ENCODE assay signal across 27 cellular contexts in the genomic region with DNA sequence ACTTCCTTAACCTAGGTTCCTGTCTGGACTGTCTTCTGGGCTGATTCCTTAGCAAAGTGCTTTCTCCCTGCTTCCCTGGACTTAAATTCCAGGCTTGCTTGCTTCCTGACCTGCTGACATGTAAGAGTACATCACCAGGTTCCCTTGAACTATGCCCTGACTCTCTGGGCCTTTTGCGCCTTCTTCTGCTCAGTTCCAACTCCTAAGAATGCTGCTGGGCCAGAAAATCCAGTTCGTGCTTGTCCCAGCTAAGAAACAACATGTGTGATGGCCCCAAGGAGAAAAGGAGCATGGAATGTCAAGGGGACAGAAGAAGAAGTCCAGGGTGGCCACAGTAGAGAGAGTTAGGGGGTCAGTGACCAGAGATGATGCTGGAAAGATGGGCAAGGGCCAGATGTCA.
"Had no signal": no experiment of that assay in that cellular context is flagged by ENCODE, and none has a peak within 500 bp of the region (broad histone marks: within the 10 kb centered on the region; RNA-seq: fewer than 3 reads in every experiment).

No MANE protein-coding gene starts in this region.

- H3K9me3 ChIP-seq: ascending aorta, pancreas, sigmoid colon, upper lobe of right lung had no signal

- DNase-seq: activated CD4-positive, alpha-beta memory T cell treated with anti-CD3 and anti-CD28 coated beads for 36 hours; activated CD4-positive, alpha-beta T cell treated with anti-CD3 and anti-CD28 coated beads, Interleukin-2, amount 10 ng/mL, durations not matched to agents 24 days and 14 days; activated CD8-positive, alpha-beta memory T cell treated with anti-CD3 and anti-CD28 coated beads, Interleukin-2, amount 50 U/mL, for 4 hours; activated gamma-delta T cell; activated naive CD4-positive, alpha-beta T cell treated with anti-CD3 and anti-CD28 coated beads, Interleukin-2, amount 10 ng/mL, durations not matched to agents 7 days and 5 days; activated naive CD8-positive, alpha-beta T cell treated with anti-CD3 and anti-CD28 coated beads, Interleukin-2, amount 10 ng/mL, durations not matched to agents 7 days and 5 days; activated T-cell treated with anti-CD3 and anti-CD28 coated beads, Interleukin-2, amount 50 U/mL, for 1 hour; endodermal cell; left cardiac atrium; midbrain; naive thymus-derived CD4-positive, alpha-beta T cell; pancreas; psoas muscle; sigmoid colon; small intestine; stimulated activated CD4-positive, alpha-beta T cell treated with anti-CD3 and anti-CD28 coated beads, Interleukin-1b, Interleukin-23, amount 100 ng/mL, for 48 hours; stimulated activated CD4-positive, alpha-beta T cell treated with anti-CD3 and anti-CD28 coated beads, Interleukin-4, amount 100 ng/mL, for 4 hours; stimulated activated CD8-positive, alpha-beta memory T cell treated with anti-CD3 and anti-CD28 coated beads, Interleukin-4, amount 100 ng/mL, for 48 hours; stimulated activated naive CD8-positive, alpha-beta T cell treated with anti-CD3 and anti-CD28 coated beads, Interleukin-15, amount 100 ng/mL, for 72 hours; substantia nigra; T-helper 9 cell; upper lobe of right lung; WERI-Rb-1 had no signal

- ATAC-seq: activated CD4-positive, CD25-positive, alpha-beta regulatory T cell treated with anti-CD3 and anti-CD28 coated beads, Interleukin-2, amount 50 U/mL, for 24 hours; left cardiac atrium; naive thymus-derived CD4-positive, alpha-beta T cell; pancreas; psoas muscle; stimulated activated memory B cell treated with anti-CD40 and anti-IgM and Interleukin-4, amounts not matched to agents 10 μg/mL and 1 μg/mL and 100 μg/mL, for 72 hours; stimulated activated naive CD8-positive, alpha-beta T cell treated with anti-CD3 and anti-CD28 coated beads, Interleukin-15, amount 100 ng/mL, for 72 hours; upper lobe of right lung had no signal

- H3K27me3 ChIP-seq: ascending aorta, pancreas, sigmoid colon, upper lobe of right lung had no signal

- H3K4me3 ChIP-seq: ascending aorta, coronary artery, pancreas, psoas muscle, sigmoid colon, upper lobe of right lung had no signal

- H3K4me1 ChIP-seq: ascending aorta, pancreas, psoas muscle, upper lobe of right lung had no signal

- H3K36me3 ChIP-seq: ascending aorta, pancreas, sigmoid colon, upper lobe of right lung, WERI-Rb-1 had no signal

- H3K27ac ChIP-seq: ascending aorta, coronary artery, pancreas, psoas muscle, sigmoid colon, upper lobe of right lung, WERI-Rb-1 had no signal
